Comparison of ENCODE assay signal across 14 cellular contexts in the genomic region with DNA sequence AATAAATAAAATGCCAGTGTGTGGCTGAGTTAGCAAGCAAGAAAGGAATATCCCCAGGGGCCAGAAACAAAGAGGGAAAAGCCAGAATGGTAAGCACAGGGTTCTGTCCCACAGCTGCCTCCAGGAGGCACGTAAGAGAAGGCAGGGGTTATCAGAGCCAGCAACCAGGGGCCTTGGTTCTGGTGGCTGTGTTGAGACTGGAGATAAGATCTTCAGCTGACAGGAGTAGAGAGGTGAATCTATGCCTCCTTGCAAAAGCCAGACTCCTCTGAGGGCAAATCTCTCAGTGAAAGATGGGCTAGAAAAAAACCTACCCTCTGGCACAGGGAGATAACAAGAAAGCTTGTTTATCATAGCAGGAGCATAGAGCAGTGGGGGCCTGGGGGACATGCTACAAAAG. TPM values are rescaled to one million over a fixed set of nuclear protein-coding genes. Genes with fewer than 3 reads are reported as not detected.
DNase-seq lines count a peak whose midpoint lies in the region; ATAC-seq lines count a peak whose summit lies in the region.
"Had no signal": no experiment of that assay in that cellular context is flagged by ENCODE, and none has a peak within 500 bp of the region (broad histone marks: within the 10 kb centered on the region; RNA-seq: fewer than 3 reads in every experiment).

No MANE protein-coding gene starts in this region.

- no peak overlapping the region for H3K4me2 ChIP-seq in trophoblast cell (ENCODE audit: low read length)

- H3K4ac ChIP-seq in trophoblast cell (ENCODE audit: low read depth, low read length) = no peak overlapping the region

- H3K4me1 ChIP-seq in trophoblast cell (ENCODE audit: control insufficient read depth in 1 of 2, insufficient read depth in 2 of 2, low read length in 2 of 2) = peaks cover 13 to 19% of the 10 kb centered on the region in 2 experiments
- H3K4me1 ChIP-seq: tibial nerve had no signal

- H3K4me3 ChIP-seq in trophoblast cell (ENCODE audit: low read depth, low read length) = no peak overlapping the region
- H3K4me3 ChIP-seq: SK-N-MC, tibial nerve had no signal

- no peak overlapping the region for H4K91ac ChIP-seq in trophoblast cell (ENCODE audit: low read depth, low read length)

- no peaks in the 10 kb centered on the region for H3K36me3 ChIP-seq in trophoblast cell (ENCODE audit: control insufficient read depth in 1 of 2, insufficient read depth in 2 of 2, low read length in 2 of 2)
- H3K36me3 ChIP-seq: tibial nerve had no signal

- peak overlapping the region; percentile 33 for H3K27ac ChIP-seq in trophoblast cell (ENCODE audit: low read depth, low read length)
- H3K27ac ChIP-seq: SK-N-MC, tibial nerve had no signal

- H3K27me3 ChIP-seq in trophoblast cell (ENCODE audit: insufficient read depth, low read length) = no peaks in the 10 kb centered on the region

- no peak overlapping the region for H4K8ac ChIP-seq in trophoblast cell (ENCODE audit: low read depth, low read length)

- H3K9me3 ChIP-seq in trophoblast cell (ENCODE audit: insufficient read depth, low read depth, low read length) = no peaks in the 10 kb centered on the region
- H3K9me3 ChIP-seq: tibial nerve had no signal

- no peak overlapping the region for H3K23ac ChIP-seq in trophoblast cell (ENCODE audit: low read length)

- no peak overlapping the region for H2AK5ac ChIP-seq in trophoblast cell (ENCODE audit: low read length)

- H3K14ac ChIP-seq in trophoblast cell (ENCODE audit: low read length) = no peak overlapping the region

- H2BK5ac ChIP-seq in trophoblast cell (ENCODE audit: low read depth, low read length, poor library complexity) = no peak overlapping the region

- H2AFZ ChIP-seq in trophoblast cell (ENCODE audit: insufficient read depth, low read length, poor library complexity) = no peak overlapping the region

- H4K12ac ChIP-seq in trophoblast cell (ENCODE audit: low read depth, low read length) = no peak overlapping the region

- ATAC-seq in HG02588 (IDR thresholded peaks at IDR 0.05; ENCODE audit: unreplicated experiment) = no peak
- ATAC-seq: left ventricle myocardium superior; stimulated activated effector memory CD8-positive, alpha-beta T cell treated with anti-CD3 and anti-CD28 coated beads, Interleukin-12 subunit alpha, Interleukin-12 subunit beta, amount 100 ng/mL, for 72 hours had no signal

- H2BK120ac ChIP-seq in trophoblast cell (ENCODE audit: insufficient read depth, low read length, poor library complexity) = no peak overlapping the region

- WGBS in trophoblast cell (ENCODE audit: extremely low coverage, insufficient coverage, insufficient read length) = no CpG with 5 or more reads among the region's 1 CpG

- H3K79me1 ChIP-seq in trophoblast cell (ENCODE audit: low read length) = no peaks in the 10 kb centered on the region

- DNase-seq in NCI-H2196 treated with DMSO at 0.1 percent for 48 hours (lab: John Stamatoyannopoulos, UW; ENCODE audit: unreplicated experiment) = peak; percentile 24
- no peak for DNase-seq in NCI-H2196 (lab: John Stamatoyannopoulos, UW; ENCODE audit: unreplicated experiment)
- DNase-seq in NCI-H1436 (lab: John Stamatoyannopoulos, UW) = peak; percentile 67
- peak; percentile 96 for DNase-seq in SK-N-DZ (ENCODE audit: low spot score)
- DNase-seq in trophoblast cell = peak; percentile 7 to 65
- no peak for DNase-seq in HuH-7.5 (ENCODE audit: low spot score)
- DNase-seq in ecto neural progenitor cell (ENCODE audit: low spot score) = no peak
- DNase-seq: activated B cell treated with CpG ODN at 0.5 μM for 24 hours, amygdala, left ventricle myocardium superior had no signal

- H3K79me2 ChIP-seq in trophoblast cell (ENCODE audit: control insufficient read depth, insufficient read depth, low read length, poor library complexity) = no peaks in the 10 kb centered on the region

- H3K18ac ChIP-seq in trophoblast cell (ENCODE audit: low read length) = no peak overlapping the region

- H3K9ac ChIP-seq in trophoblast cell (ENCODE audit: low read length) = no peak overlapping the region

- no peak overlapping the region for H2BK12ac ChIP-seq in trophoblast cell (ENCODE audit: low read length)

RNA-seq across cellular contexts. Expression of gene NFAM1, which starts 29.8 kb away (rescaled TPM):
- 0.15 and 0.65 TPM in 2 replicates for polyA plus RNA-seq in SK-N-DZ (2014; cell fraction: cytosol; rRNA removed)
- polyA plus RNA-seq in SK-N-DZ (2014; cell fraction: nucleus; rRNA removed) = 0.33 and 0.42 TPM in 2 replicates
- polyA plus RNA-seq in trophoblast cell (2013) = 0.08 and 0.11 TPM in 2 replicates

RNA-seq across cellular contexts. Expression of gene RRP7A, which starts 57.6 kb away (rescaled TPM):
- 37.1 and 38.1 TPM in 2 replicates for polyA plus RNA-seq in SK-N-DZ (2014; cell fraction: cytosol; rRNA removed)
- polyA plus RNA-seq in SK-N-DZ (2014; cell fraction: nucleus; rRNA removed) = 17.5 and 22.6 TPM in 2 replicates
- 25.8 TPM in 2 replicates for polyA plus RNA-seq in trophoblast cell (2013)

Comparison
In these comparisons a context has a peak if more than half of its experiments do, and no peak if none do; other contexts are left out.
1. DNase-seq: peak in NCI-H2196 treated with DMSO at 0.1 percent for 48 hours (single experiment), NCI-H1436 (single experiment), SK-N-DZ (single experiment) and trophoblast cell (2 of 2); none in NCI-H2196 (single experiment), HuH-7.5 (single experiment) and ecto neural progenitor cell (single experiment).